ENCODE assay signal across 12 cellular contexts in genomic region chr5:137488974-137489373, GRCh38. TPM values are rescaled to one million over a fixed set of nuclear protein-coding genes. Genes with fewer than 3 reads are reported as not detected.
DNase-seq lines count a peak whose midpoint lies in the region; TF ChIP-seq lines count a peak whose summit lies in the region.
"Had no signal": no experiment of that assay in that cellular context is flagged by ENCODE, and none has a peak within 500 bp of the region (broad histone marks: within the 10 kb centered on the region; RNA-seq: fewer than 3 reads in every experiment).

No MANE protein-coding gene starts in this region.

- H3K4me3 ChIP-seq in dorsolateral prefrontal cortex, result no peak overlapping the region

- TF ChIP-seq CTCF in dorsolateral prefrontal cortex (IDR thresholded peaks at IDR 0.05 in 54 of 56, conservative IDR thresholded peaks at IDR 0.05 in 2 of 56; ENCODE audit: low read depth in 1 of 56, partially characterized antibody in 56 of 56), result no peak

- H3K27ac ChIP-seq in angular gyrus (ENCODE audit: low read depth, low read length) (peak overlapping the region; percentile 90), dorsolateral prefrontal cortex (peak overlapping the region in 58 of 59 donors; percentile 58 to 93 (median 86))
- H3K27ac ChIP-seq: C4-2B, HL-60 had no signal

- no peaks in the 10 kb centered on the region for H3K27me3 ChIP-seq in dorsolateral prefrontal cortex

- DNase-seq in dorsolateral prefrontal cortex (no peak), pons (ENCODE audit: low spot score) (peak; percentile 75), NCI-H146 (lab: John Stamatoyannopoulos, UW) (no peak), dermis blood vessel endothelial cell (no peak), HuH-7 (ENCODE audit: low spot score) (no peak)
- DNase-seq: ACHN; Caco-2; CD4-positive, alpha-beta T cell; H9 had no signal

- intact Hi-C loops in dorsolateral prefrontal cortex (cut with DNase I), result loop anchor here in 1 of 2 donors (2.0 kb wide), 1 partner anchor 26 kb away; no protein-coding TSS in a partner anchor

RNA-seq across cellular contexts. Expression of gene SPOCK1, which starts 10.2 kb away (rescaled TPM):
- total RNA-seq in dorsolateral prefrontal cortex, result 100 to 1,000 TPM; 164 to 817 (median 487) TPM
- total RNA-seq in dermis blood vessel endothelial cell, result 1.0 and 7.0 TPM in 2 replicates
- total RNA-seq: Caco-2; CD4-positive, alpha-beta T cell had no signal

Comparison
In these comparisons a context has a peak if more than half of its experiments do, and no peak if none do; other contexts are left out.
1. RNA of gene SPOCK1, which starts 10.2 kb away (total RNA-seq): 164 to 817 TPM in dorsolateral prefrontal cortex; 1.0 to 7.0 TPM in dermis blood vessel endothelial cell; every median in the first group is over 10 times any median in the second.